8 cellular contexts compared by ENCODE assay signal in genomic region chr16:89575247-89576172, GRCh38. TPM values are rescaled to one million over a fixed set of nuclear protein-coding genes. Genes with fewer than 3 reads are reported as not detected.
DNase-seq lines count a peak whose midpoint lies in the region; ATAC-seq, FAIRE-seq and TF ChIP-seq lines count a peak whose summit lies in the region.

Gene CPNE7 (plus strand): TSS chr16:89575758. CDS start chr16:89575898, 140 bp downstream.

- intact Hi-C loops in left ventricle myocardium superior (cut with micrococcal nuclease) = no loop called here

- H3K27me3 ChIP-seq in suprapubic skin = peaks cover 47% of the 10 kb centered on the region

- no peak within 1 kb of the TSS for H3K27ac ChIP-seq in suprapubic skin

- no peak for TF ChIP-seq CTCF in AG04449 (IDR thresholded peaks at IDR 0.05; ENCODE audit: insufficient read depth, low read length, missing control alignments)
- no peak for TF ChIP-seq CTCF in WI38 (IDR thresholded peaks at IDR 0.05; ENCODE audit: low read depth, low read length)
- TF ChIP-seq CTCF in suprapubic skin (IDR thresholded peaks at IDR 0.05) = no peak

- H3K9me3 ChIP-seq in suprapubic skin = no peaks in the 10 kb centered on the region

- POLR2A ChIA-PET in AG04449 (lab: Yijun Ruan, JAX) = no interaction called here

- H3K36me3 ChIP-seq in suprapubic skin = no peaks in the 10 kb centered on the region

- no peak for TF ChIP-seq EP300 in suprapubic skin (IDR thresholded peaks at IDR 0.05)

- peaks cover 30% of the 10 kb centered on the region for H3K4me1 ChIP-seq in suprapubic skin

- peak within 1 kb of the TSS; percentile 43 for H3K4me3 ChIP-seq in AG04449 (ENCODE audit: low read depth, low read length)
- H3K4me3 ChIP-seq in WI38 (ENCODE audit: low read depth, low read length) = peak within 1 kb of the TSS; percentile 62
- peak within 1 kb of the TSS; percentile 42 for H3K4me3 ChIP-seq in suprapubic skin

- no peak for FAIRE-seq in GM18507 (lab: Jason Lieb, UNC)

- WGBS in suprapubic skin = 0% methylated on average over 1 of the region's 105 CpGs

- CTCF ChIA-PET in AG04449 (lab: Yijun Ruan, JAX) = interaction anchor here (0.7 to 2.9 kb wide), 14 partner anchors 8 to 285 kb away, joined by 3 to 34 read pairs (median 4); partner anchors contain the start of genes CHMP1A and SPATA33

- DNase-seq in AG04449 (ENCODE audit: low read depth, low spot score) (no peak), GM18507 (ENCODE audit: extremely low spot score, insufficient read length, low read depth) (peak; percentile 53), left ventricle myocardium superior (no peak), suprapubic skin (ENCODE audit: low spot score in 2 of 2) (no peak), HK-2 (ENCODE audit: unreplicated experiment) (no peak)

- ATAC-seq in left ventricle myocardium superior = peak; percentile 21
- no peak for ATAC-seq in HG03097 (IDR thresholded peaks at IDR 0.05; ENCODE audit: low FRiP score, unreplicated experiment)
- ATAC-seq in GM19023 (IDR thresholded peaks at IDR 0.05; ENCODE audit: unreplicated experiment) = no peak

- no peak for TF ChIP-seq POLR2A in suprapubic skin (IDR thresholded peaks at IDR 0.05)

RNA-seq across cellular contexts. Expression of gene CPNE7, which starts in this region (rescaled TPM):
- total RNA-seq in left ventricle myocardium superior = not detected
- 10 to 100 TPM in 1 of 4 donors, 1 to 10 TPM in 1, under 1 TPM in 1, not detected in 1; 0.51 to 12.9 (median 2.9) TPM for total RNA-seq in suprapubic skin

Comparison
In these comparisons a context has a peak if more than half of its experiments do, and no peak if none do; other contexts are left out.
1. Peak in ATAC-seq in left ventricle myocardium superior; RNA of the gene not detected or under 1 TPM.